ENCODE assay signal across 25 cellular contexts in genomic region chr9:23611874-23612273, GRCh38.
"Had no signal": no experiment of that assay in that cellular context is flagged by ENCODE, and none has a peak within 500 bp of the region (broad histone marks: within the 10 kb centered on the region; RNA-seq: fewer than 3 reads in every experiment).

No MANE protein-coding gene starts in this region.

- H3K27ac Mint-ChIP-seq: activated B cell treated with CpG ODN at 0.5 μM for 24 hours; activated CD4-positive, alpha-beta T cell treated with anti-CD3 and anti-CD28 coated beads for 36 hours; activated naive CD8-positive, alpha-beta T cell treated with anti-CD3 and anti-CD28 coated beads for 36 hours; activated T-helper 2 cell treated with anti-CD3 and anti-CD28 coated beads, Interferon-gamma antibody, Interleukin-2, Interleukin-4, amounts not matched to agents 10 μg/mL and 5 μg/mL and 100 μg/mL, durations not matched to agents 14 hours and 24 hours and 36 hours; naive thymus-derived CD4-positive, alpha-beta T cell; T-helper 1 cell treated with Interleukin-12 subunit alpha and Interleukin-12 subunit beta and Interleukin-4 antibody, amounts not matched to agents 30 μg/mL and 1 μg/mL, for 36 hours had no signal

- H3K36me3 Mint-ChIP-seq: activated naive CD8-positive, alpha-beta T cell treated with anti-CD3 and anti-CD28 coated beads for 36 hours; naive thymus-derived CD4-positive, alpha-beta T cell had no signal

- H3K4me1 Mint-ChIP-seq: activated B cell treated with CpG ODN at 0.5 μM for 24 hours; activated CD4-positive, alpha-beta T cell treated with anti-CD3 and anti-CD28 coated beads for 36 hours; activated naive CD8-positive, alpha-beta T cell treated with anti-CD3 and anti-CD28 coated beads for 36 hours had no signal

- H3K4me1 ChIP-seq: lower lobe of right lung, prostate gland, right atrium auricular region, tibial artery had no signal

- H3K9me3 ChIP-seq: body of pancreas, lower lobe of right lung, mucosa of descending colon, prostate gland, right atrium auricular region, tibial artery had no signal

- DNase-seq: activated B cell treated with CpG ODN at 0.5 μM for 24 hours; activated CD4-positive, alpha-beta T cell treated with anti-CD3 and anti-CD28 coated beads for 36 hours; activated CD4-positive, alpha-beta T cell treated with anti-CD3 and anti-CD28 coated beads, Interleukin-2, amount 50 U/mL, for 4 hours; activated CD8-positive, alpha-beta memory T cell treated with anti-CD3 and anti-CD28 coated beads, Interleukin-2, amount 50 U/mL, for 48 hours; activated naive CD4-positive, alpha-beta T cell; activated naive CD8-positive, alpha-beta T cell treated with anti-CD3 and anti-CD28 coated beads for 36 hours; activated T-cell treated with anti-CD3 and anti-CD28 coated beads, Interleukin-2, amount 50 U/mL, for 4 hours; body of pancreas; effector CD8-positive, alpha-beta T cell; head of caudate nucleus; lower lobe of right lung; mesendoderm; mucosa of descending colon; naive thymus-derived CD4-positive, alpha-beta T cell; stimulated activated CD4-positive, alpha-beta T cell treated with anti-CD3 and anti-CD28 coated beads, Interleukin-12 subunit alpha, Interleukin-12 subunit beta, amount 100 ng/mL, for 4 hours; stimulated activated CD4-positive, alpha-beta T cell treated with anti-CD3 and anti-CD28 coated beads, Interleukin-4, amount 100 ng/mL, for 4 hours; stimulated activated naive CD8-positive, alpha-beta T cell treated with anti-CD3 and anti-CD28 coated beads, Interleukin-15, Interleukin-2, amounts not matched to agents 100 U/mL and 50 U/mL, for 24 hours; substantia nigra; T1000; tibial artery had no signal

- ATAC-seq: activated CD4-positive, alpha-beta T cell treated with anti-CD3 and anti-CD28 coated beads for 36 hours; activated T-cell treated with anti-CD3 and anti-CD28 coated beads, Interleukin-2, amount 50 U/mL, for 4 hours; body of pancreas; left lobe of liver; lower lobe of right lung; mucosa of descending colon; naive thymus-derived CD4-positive, alpha-beta T cell; stimulated activated naive CD8-positive, alpha-beta T cell treated with anti-CD3 and anti-CD28 coated beads, Interleukin-15, Interleukin-2, amounts not matched to agents 100 U/mL and 50 U/mL, for 24 hours had no signal

- H3K4me3 Mint-ChIP-seq: activated B cell treated with CpG ODN at 0.5 μM for 24 hours; activated CD4-positive, alpha-beta T cell treated with anti-CD3 and anti-CD28 coated beads for 36 hours; activated naive CD8-positive, alpha-beta T cell treated with anti-CD3 and anti-CD28 coated beads for 36 hours; activated T-cell treated with anti-CD3 and anti-CD28 coated beads, Interleukin-2, amount 50 U/mL, for 4 hours; naive thymus-derived CD4-positive, alpha-beta T cell; T-helper 1 cell treated with Interleukin-12 subunit alpha and Interleukin-12 subunit beta and Interleukin-4 antibody, amounts not matched to agents 30 μg/mL and 1 μg/mL, for 36 hours had no signal

- H3K27me3 Mint-ChIP-seq: activated B cell treated with CpG ODN at 0.5 μM for 24 hours; activated CD4-positive, alpha-beta T cell treated with anti-CD3 and anti-CD28 coated beads for 36 hours; activated naive CD8-positive, alpha-beta T cell treated with anti-CD3 and anti-CD28 coated beads for 36 hours; naive thymus-derived CD4-positive, alpha-beta T cell had no signal

- H3K9me3 Mint-ChIP-seq: activated naive CD8-positive, alpha-beta T cell treated with anti-CD3 and anti-CD28 coated beads for 36 hours; activated T-cell treated with anti-CD3 and anti-CD28 coated beads, Interleukin-2, amount 50 U/mL, for 4 hours; T-helper 1 cell treated with Interleukin-12 subunit alpha and Interleukin-12 subunit beta and Interleukin-4 antibody, amounts not matched to agents 30 μg/mL and 1 μg/mL, for 36 hours had no signal

- H3K36me3 ChIP-seq: lower lobe of right lung, prostate gland, right atrium auricular region, tibial artery had no signal

- H3K27me3 ChIP-seq: body of pancreas, right atrium auricular region, tibial artery had no signal

- H3K4me3 ChIP-seq: body of pancreas, lower lobe of right lung, mucosa of descending colon, prostate gland, right atrium auricular region, tibial artery had no signal

- H3K27ac ChIP-seq: body of pancreas, lower lobe of right lung, prostate gland, right atrium auricular region, tibial artery had no signal
